19 cellular contexts compared by ENCODE assay signal in the genomic region with DNA sequence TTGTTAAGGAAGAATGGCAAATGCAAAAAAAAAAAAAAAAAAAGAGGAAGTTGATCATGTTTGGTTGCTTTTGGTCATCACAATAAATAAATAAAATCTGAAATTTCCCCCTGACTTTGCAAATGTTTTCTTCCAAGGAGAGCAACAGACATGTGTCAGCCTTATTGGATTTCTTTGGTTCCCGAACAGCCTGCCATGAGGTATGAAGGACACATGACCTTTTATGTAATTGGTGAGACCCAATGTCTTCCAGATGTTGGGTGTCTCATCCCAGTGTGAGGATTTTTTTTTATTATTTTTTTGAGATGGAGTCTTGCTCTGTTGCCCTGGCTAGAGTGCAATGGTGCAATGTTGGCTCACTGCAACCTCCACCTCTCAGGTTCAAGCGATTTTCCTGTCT.
DNase-seq lines count a peak whose midpoint lies in the region; ATAC-seq and TF ChIP-seq lines count a peak whose summit lies in the region.
"Had no signal": no experiment of that assay in that cellular context is flagged by ENCODE, and none has a peak within 500 bp of the region (broad histone marks: within the 10 kb centered on the region; RNA-seq: fewer than 3 reads in every experiment).

No MANE protein-coding gene starts in this region.

- in situ Hi-C loops in KBM-7 (cut with MboI; ENCODE audit: low pct_unique_long_range_greater_than_20kb, low sequenced_read_pairs): no loop called here

- DNase-seq in AG10803 (ENCODE audit: low read depth) (peak; percentile 24), KBM-7 (peak; percentile 42), fibroblast of peridontal ligament (ENCODE audit: extremely low read depth) (peak; percentile 23), LoVo (ENCODE audit: low spot score) (no peak), NOMO-1 treated with dmso at 0.1 percent for 144 hours (lab: John Stamatoyannopoulos, UW; ENCODE audit: unreplicated experiment) (no peak)
- no peak for DNase-seq in effector memory CD8-positive, alpha-beta T cell
- DNase-seq: 8988T; CD4-positive, CD25-positive, alpha-beta regulatory T cell; CD8-positive, alpha-beta T cell; DMS 273 treated with DMSO at 0.1 percent for 48 hours; DMS79; EL; GF-D8; GOT3; HFFc6 had no signal

- no peak overlapping the region for H3K27ac Mint-ChIP-seq in effector memory CD8-positive, alpha-beta T cell
- H3K27ac Mint-ChIP-seq: B cell; CD4-positive, CD25-positive, alpha-beta regulatory T cell; CD8-positive, alpha-beta T cell; HFFc6 had no signal

- peaks cover 2 to 12% of the 10 kb centered on the region in 2 donors for H3K4me1 Mint-ChIP-seq in effector memory CD8-positive, alpha-beta T cell (ENCODE audit: low read depth in 2 of 2)
- H3K4me1 Mint-ChIP-seq: CD4-positive, CD25-positive, alpha-beta regulatory T cell had no signal

- no peak for ATAC-seq in effector memory CD8-positive, alpha-beta T cell (replicated peaks)
- ATAC-seq: A549; CD8-positive, alpha-beta T cell had no signal

- no peak overlapping the region for H3K4me3 Mint-ChIP-seq in effector memory CD8-positive, alpha-beta T cell
- H3K4me3 Mint-ChIP-seq: B cell; CD4-positive, CD25-positive, alpha-beta regulatory T cell; CD8-positive, alpha-beta T cell; HFFc6 had no signal

- no peaks in the 10 kb centered on the region for H3K27me3 Mint-ChIP-seq in effector memory CD8-positive, alpha-beta T cell
- H3K27me3 Mint-ChIP-seq: B cell; CD4-positive, CD25-positive, alpha-beta regulatory T cell had no signal

- TF ChIP-seq CTCF in AG10803 (conservative IDR thresholded peaks at IDR 0.05; ENCODE audit: low read length): no peak

- H3K9me3 Mint-ChIP-seq in effector memory CD8-positive, alpha-beta T cell: no peaks in the 10 kb centered on the region
- H3K9me3 Mint-ChIP-seq: CD4-positive, CD25-positive, alpha-beta regulatory T cell; CD8-positive, alpha-beta T cell; HFFc6 had no signal

- H3K36me3 Mint-ChIP-seq in effector memory CD8-positive, alpha-beta T cell (ENCODE audit: insufficient read depth): peaks cover 3% of the 10 kb centered on the region
- H3K36me3 Mint-ChIP-seq: CD8-positive, alpha-beta T cell had no signal

- no peak overlapping the region for H3K4me3 ChIP-seq in AG10803 (ENCODE audit: low read length)
- H3K4me3 ChIP-seq: A549, BLaER1, HAP-1 had no signal

Comparison
In these comparisons a context has a peak if more than half of its experiments do, and no peak if none do; other contexts are left out.
1. DNase-seq: peak in AG10803 (single experiment), KBM-7 (single experiment) and fibroblast of peridontal ligament (single experiment); none in effector memory CD8-positive, alpha-beta T cell (0 of 3), LoVo (single experiment) and NOMO-1 treated with dmso at 0.1 percent for 144 hours (single experiment).